ENCODE assay signal across 8 cellular contexts in the genomic region with DNA sequence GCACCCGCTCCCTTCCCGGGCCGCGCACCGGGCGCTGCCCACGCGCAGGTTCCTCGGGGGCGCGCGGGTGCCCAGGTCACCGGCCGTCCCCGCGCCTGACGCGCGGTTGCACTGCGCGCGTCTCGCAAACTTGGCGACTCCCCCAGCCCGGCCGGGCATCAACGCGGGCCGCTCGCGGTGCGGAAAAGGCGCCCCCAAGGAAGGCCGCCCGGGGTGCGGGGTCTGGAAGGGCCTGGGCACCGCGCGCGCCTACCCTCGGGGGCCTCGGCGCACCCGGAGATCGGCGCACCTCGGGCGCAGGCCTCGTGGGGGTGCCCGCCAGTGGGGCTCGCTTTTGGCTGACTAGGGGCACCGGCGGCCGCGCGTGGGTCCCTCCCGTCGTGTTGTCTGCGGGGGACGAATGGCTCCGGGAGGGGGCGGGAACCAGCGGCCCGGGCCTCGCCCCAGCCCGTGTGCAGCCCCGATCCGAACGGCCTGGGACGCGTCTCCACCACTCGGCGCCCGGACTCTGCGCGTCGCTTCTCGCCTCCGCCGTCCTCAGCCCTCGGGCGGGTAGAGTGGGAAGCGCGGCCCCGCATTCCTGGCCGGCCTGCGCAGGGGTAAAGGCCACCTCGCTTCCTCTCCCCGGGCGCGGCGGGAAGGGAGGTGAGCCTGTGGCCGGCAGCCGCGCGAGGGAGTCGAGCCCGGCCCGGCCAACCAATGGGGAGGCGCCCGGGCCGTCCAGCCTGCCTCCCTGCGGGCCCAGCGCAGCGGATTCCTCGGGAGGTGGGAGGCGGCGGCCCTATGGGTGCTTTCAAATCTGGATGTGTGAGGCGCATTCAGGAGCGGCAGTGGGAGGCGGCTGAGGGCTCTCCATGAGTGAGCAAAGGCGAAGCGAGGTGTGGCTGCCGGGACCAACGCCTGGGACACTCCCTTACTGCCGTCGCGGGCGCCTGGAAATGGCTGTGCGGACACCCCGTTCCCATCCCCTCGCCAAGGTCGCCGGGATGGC. TPM values are rescaled to one million over a fixed set of nuclear protein-coding genes. Genes with fewer than 3 reads are reported as not detected.
A peak's percentile ranks its signal among the peaks of the same experiment; 100 is the strongest.
DNase-seq lines count a peak whose midpoint lies in the region; ATAC-seq and TF ChIP-seq lines count a peak whose summit lies in the region.

No MANE protein-coding gene starts in this region.

- no peaks in the 10 kb centered on the region for H3K9me3 ChIP-seq in neural cell (ENCODE audit: low read length)

- no peak for ATAC-seq in GM21723 (IDR thresholded peaks at IDR 0.05; ENCODE audit: unreplicated experiment)
- ATAC-seq in HG02970 (IDR thresholded peaks at IDR 0.05; ENCODE audit: low FRiP score, unreplicated experiment) = no peak
- no peak for ATAC-seq in GM21528 (IDR thresholded peaks at IDR 0.05; ENCODE audit: low FRiP score, unreplicated experiment)

- no peaks in the 10 kb centered on the region for H3K9me2 ChIP-seq in neural cell (ENCODE audit: insufficient read depth, low read length)

- H2AFZ ChIP-seq in neural cell (ENCODE audit: low read depth, low read length) = no peak overlapping the region

- no peak overlapping the region for H3K4me2 ChIP-seq in neural cell (ENCODE audit: low read length)

- peaks cover 30% of the 10 kb centered on the region for H3K79me2 ChIP-seq in neural cell (replicated peaks; ENCODE audit: insufficient read depth, low read length)

- in situ Hi-C loops in KBM-7 (cut with MboI; ENCODE audit: low pct_unique_long_range_greater_than_20kb, low sequenced_read_pairs) = no loop called here

- H3K4me3 ChIP-seq in GM08714 (ENCODE audit: low read length) (peak overlapping the region; percentile 52; the same call in 1 of the 2 replicates), epithelial cell of proximal tubule (ENCODE audit: low read depth, low read length) (peak overlapping the region; percentile 35), neural cell (ENCODE audit: low read length) (peak overlapping the region; percentile 60)

- no peak overlapping the region for H3K27ac ChIP-seq in neural cell (ENCODE audit: low read length)

- no peaks in the 10 kb centered on the region for H4K20me1 ChIP-seq in neural cell (ENCODE audit: insufficient read depth)

- peak; percentile 28 for DNase-seq in KBM-7
- DNase-seq in epithelial cell of proximal tubule (ENCODE audit: low read depth) = no peak
- no peak for DNase-seq in T1000 (lab: John Stamatoyannopoulos, UW)

- TF ChIP-seq CTCF in epithelial cell of proximal tubule (conservative IDR thresholded peaks at IDR 0.05; ENCODE audit: low read depth, low read length) = no peak
- no peak for TF ChIP-seq CTCF in neural cell (IDR thresholded peaks at IDR 0.05; ENCODE audit: poor library complexity, severe bottlenecking)

- peak overlapping the region; percentile 54 for H3K9ac ChIP-seq in neural cell (ENCODE audit: low read length)

- H3F3A ChIP-seq in neural cell (ENCODE audit: insufficient read depth, low read length, poor library complexity, severe bottlenecking) = peaks cover 5% of the 10 kb centered on the region

- TF ChIP-seq EP300 in neural cell (conservative IDR thresholded peaks at IDR 0.05; ENCODE audit: poor library complexity, severe bottlenecking) = no peak

- TF ChIP-seq RAD21 in neural cell (conservative IDR thresholded peaks at IDR 0.05) = no peak

- H3K27me3 ChIP-seq in neural cell (ENCODE audit: insufficient read depth, low read depth, low read length) = peaks cover 12% of the 10 kb centered on the region

- no peaks in the 10 kb centered on the region for H3K36me3 ChIP-seq in neural cell (ENCODE audit: insufficient read depth, low read length)

TF ChIP-seq in neural cell, 6 proteins besides CTCF, POLR2A, EP300 and RAD21:
- TF ChIP-seq SMC3 (conservative IDR thresholded peaks at IDR 0.05; ENCODE audit: poor library complexity) = no peak
- no peak for TF ChIP-seq REST (IDR thresholded peaks at IDR 0.05; ENCODE audit: borderline replicate concordance)
- no peak for TF ChIP-seq EZH2 (IDR thresholded peaks at IDR 0.05; ENCODE audit: borderline replicate concordance, insufficient read depth, low read length, poor library complexity, severe bottlenecking)
- TF ChIP-seq TAF1 (IDR thresholded peaks at IDR 0.05; ENCODE audit: low read depth) = no peak
- no peak for TF ChIP-seq POLR2AphosphoS5 (IDR thresholded peaks at IDR 0.05)
- TF ChIP-seq MXI1 (conservative IDR thresholded peaks at IDR 0.05; ENCODE audit: poor library complexity, severe bottlenecking) = no peak

RNA-seq across cellular contexts. Expression of gene ZBTB46, which starts 0.9 kb away (rescaled TPM):
- 0.58 and 0.72 TPM in 2 replicates for total RNA-seq in epithelial cell of proximal tubule
- polyA plus RNA-seq in neural cell = 15.0 and 21.0 TPM in 2 replicates
- 43.5 and 48.2 TPM in 2 replicates for polyA minus RNA-seq in neural cell

RNA-seq across cellular contexts. Expression of gene ABHD16B, which starts 29.3 kb away (rescaled TPM):
- not detected in 2 replicates for total RNA-seq in epithelial cell of proximal tubule
- not detected in 2 replicates for polyA plus RNA-seq in neural cell
- not detected in 2 replicates for polyA minus RNA-seq in neural cell

RNA-seq across cellular contexts. Expression of gene TPD52L2, which starts 33.1 kb away (rescaled TPM):
- 112 and 128 TPM in 2 replicates for total RNA-seq in epithelial cell of proximal tubule
- polyA plus RNA-seq in neural cell = 142 TPM in 2 replicates
- polyA minus RNA-seq in neural cell = 54.2 and 57.5 TPM in 2 replicates
